In the genomic region with DNA sequence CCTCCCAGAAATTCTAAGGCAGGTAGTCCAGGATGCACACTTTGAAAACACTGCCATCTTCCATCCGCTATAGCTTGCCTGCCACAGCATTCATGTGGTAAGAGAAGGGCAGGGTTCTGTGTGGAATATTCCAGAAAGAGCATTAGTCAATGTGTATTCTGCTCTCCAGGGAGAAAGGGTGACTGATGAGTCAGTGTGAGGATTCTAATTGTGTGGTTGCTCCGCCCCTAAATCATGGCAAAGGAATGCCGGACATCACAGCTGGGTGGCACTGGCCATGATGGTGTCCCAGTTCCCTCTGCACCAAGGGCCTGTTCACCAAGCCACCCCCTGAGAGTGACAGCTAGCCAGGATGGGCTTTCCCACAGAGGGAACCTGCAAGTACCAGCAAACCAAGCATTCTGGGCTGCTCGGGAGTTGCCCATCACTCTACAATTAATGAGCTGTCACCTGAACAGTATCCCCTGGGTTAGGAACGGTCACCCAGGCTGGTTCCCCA, we compare ENCODE assay signal across 10 cellular contexts. TPM values are rescaled to one million over a fixed set of nuclear protein-coding genes. Genes with fewer than 3 reads are reported as not detected.
A peak's percentile ranks its signal among the peaks of the same experiment; 100 is the strongest.
DNase-seq lines count a peak whose midpoint lies in the region; ATAC-seq and TF ChIP-seq lines count a peak whose summit lies in the region.
"Had no signal": no experiment of that assay in that cellular context is flagged by ENCODE, and none has a peak within 500 bp of the region (broad histone marks: within the 10 kb centered on the region; RNA-seq: fewer than 3 reads in every experiment).

No MANE protein-coding gene starts in this region.

- H3K9me3 ChIP-seq in fibroblast of lung (ENCODE audit: control insufficient read depth, insufficient read depth, low read depth, low read length), result no peaks in the 10 kb centered on the region
- H3K9me3 ChIP-seq in psoas muscle, result no peaks in the 10 kb centered on the region
- H3K9me3 ChIP-seq: Peyer's patch had no signal

- peak; percentile 84 for DNase-seq in EL
- peak; percentile 78 for DNase-seq in RKO (ENCODE audit: low spot score)
- DNase-seq in fibroblast of lung (ENCODE audit: low read depth in 2 of 2), result peak; percentile 56 to 88
- peak in 1 of 2 donors; percentile 26 for DNase-seq in psoas muscle
- no peak for DNase-seq in T-helper 9 cell
- DNase-seq in activated CD4-positive, alpha-beta T cell treated with anti-CD3 and anti-CD28 coated beads for 48 hours, result no peak
- DNase-seq in medulla oblongata (ENCODE audit: extremely low spot score), result no peak

- peaks cover 8% of the 10 kb centered on the region for H3K4me1 ChIP-seq in fibroblast of lung (ENCODE audit: control insufficient read depth, extremely low read depth, insufficient read depth, low read length)
- H3K4me1 ChIP-seq in psoas muscle, result no peaks in the 10 kb centered on the region
- H3K4me1 ChIP-seq: parathyroid adenoma had no signal

- H3K4me2 ChIP-seq in fibroblast of lung (ENCODE audit: extremely low read depth, insufficient read depth, low read length), result no peak overlapping the region

- no peaks in the 10 kb centered on the region for H3K79me2 ChIP-seq in fibroblast of lung (ENCODE audit: control insufficient read depth, insufficient read depth, low read length)

- H3K4me3 ChIP-seq in fibroblast of lung (replicated peaks in 1 of 4; ENCODE audit: control extremely low read depth in 1 of 4, insufficient read depth in 1 of 4, low read depth in 3 of 4, low read length in 4 of 4) (no peak overlapping the region), psoas muscle (no peak overlapping the region)
- H3K4me3 ChIP-seq: Peyer's patch had no signal

- H3K36me3 ChIP-seq in fibroblast of lung (ENCODE audit: control insufficient read depth, insufficient read depth, low read length) (peaks cover 6% of the 10 kb centered on the region), psoas muscle (ENCODE audit: insufficient read depth in 1 of 2, low read depth in 1 of 2) (peaks cover 2 to 61% of the 10 kb centered on the region in 2 donors)

- no peak for TF ChIP-seq CTCF in fibroblast of lung (conservative IDR thresholded peaks at IDR 0.05 in 1 of 2, IDR thresholded peaks at IDR 0.05 in 1 of 2; ENCODE audit: low read depth in 1 of 2, low read length in 2 of 2)
- TF ChIP-seq CTCF in psoas muscle (IDR thresholded peaks at IDR 0.05), result no peak

- 74 to 87% (median 78%) methylated on average over 4 to 5 of the region's 5 CpGs for WGBS in psoas muscle, 3 donors

- no peak overlapping the region for H2AFZ ChIP-seq in fibroblast of lung (ENCODE audit: low read length)
- H2AFZ ChIP-seq: parathyroid adenoma had no signal

- no peaks in the 10 kb centered on the region for H4K20me1 ChIP-seq in fibroblast of lung (ENCODE audit: control insufficient read depth, extremely low read depth, insufficient read depth, low read length)

- intact Hi-C loops in psoas muscle (cut with DNase I), result no loop called here

- ATAC-seq in psoas muscle (peak; percentile 66 to 87 (median 82)), GM19455 (IDR thresholded peaks at IDR 0.05; ENCODE audit: unreplicated experiment) (no peak)

- no peak overlapping the region for H3K27ac ChIP-seq in fibroblast of lung (ENCODE audit: insufficient read depth, low read length)
- H3K27ac ChIP-seq in psoas muscle, result peak overlapping the region; percentile 30
- H3K27ac ChIP-seq: parathyroid adenoma had no signal

- H3K27me3 ChIP-seq in fibroblast of lung (ENCODE audit: control insufficient read depth, insufficient read depth, low read length) (no peaks in the 10 kb centered on the region), psoas muscle (ENCODE audit: insufficient read depth in 3 of 3, low read length in 2 of 3) (no peaks in the 10 kb centered on the region)
- H3K27me3 ChIP-seq: Peyer's patch had no signal

- no peak overlapping the region for H3K9ac ChIP-seq in fibroblast of lung (ENCODE audit: insufficient read depth, low read length)
- H3K9ac ChIP-seq: parathyroid adenoma had no signal

RNA-seq across cellular contexts. Expression of a gene that starts 9.5 kb away (rescaled TPM):
- total RNA-seq in fibroblast of lung (21.3 and 36.2 TPM in 2 replicates), psoas muscle (10 to 100 TPM; 29.3 to 37.6 (median 34.1) TPM)
- polyA plus RNA-seq in fibroblast of lung (57.0 and 65.0 TPM in 2 replicates), psoas muscle (10 to 100 TPM; 11.8 to 31.2 (median 15.3) TPM)
- 29.1 and 36.0 TPM in 2 replicates for polyA plus RNA-seq in fibroblast of lung (2012)
- 100 and 114 TPM in 2 replicates for polyA minus RNA-seq in fibroblast of lung (ENCODE audit: low replicate concordance)

RNA-seq across cellular contexts. Expression of a gene that starts 45.2 kb away (rescaled TPM):
- total RNA-seq in fibroblast of lung, result 13.5 and 15.4 TPM in 2 replicates
- 12.6 and 14.1 TPM in 2 replicates for polyA plus RNA-seq in fibroblast of lung
- 13.0 and 13.5 TPM in 2 replicates for polyA plus RNA-seq in fibroblast of lung (2012)
- polyA minus RNA-seq in fibroblast of lung (ENCODE audit: low replicate concordance), result 1.8 and 18.3 TPM in 2 replicates
- total RNA-seq in psoas muscle, result 10 to 100 TPM; 23.9 to 36.6 (median 24.7) TPM
- polyA plus RNA-seq in psoas muscle, result 10 to 100 TPM; 24.4 to 34.8 (median 27.4) TPM

RNA-seq across cellular contexts. Expression of a gene that starts 54.1 kb away (rescaled TPM):
- not detected in 2 replicates for total RNA-seq in fibroblast of lung
- polyA plus RNA-seq in fibroblast of lung, result not detected in 2 replicates
- not detected in 2 replicates for polyA plus RNA-seq in fibroblast of lung (2012)
- not detected in 2 replicates for polyA minus RNA-seq in fibroblast of lung (ENCODE audit: low replicate concordance)
- under 1 TPM in 1 of 4 donors, not detected in 3; 0.67 TPM for total RNA-seq in psoas muscle
- not detected for polyA plus RNA-seq in psoas muscle
- total RNA-seq: Peyer's patch had no signal

Comparison
In these comparisons a context has a peak if more than half of its experiments do, and no peak if none do; other contexts are left out.
1. DNase-seq: peak in EL (single experiment), RKO (single experiment) and fibroblast of lung (2 of 2); none in T-helper 9 cell (single experiment), activated CD4-positive, alpha-beta T cell treated with anti-CD3 and anti-CD28 coated beads for 48 hours (single experiment) and medulla oblongata (single experiment).